In genomic region chr13:92365904-92366303, GRCh38 we compare ENCODE assay signal across 34 cellular contexts.
"Had no signal": no experiment of that assay in that cellular context is flagged by ENCODE, and none has a peak within 500 bp of the region (broad histone marks: within the 10 kb centered on the region; RNA-seq: fewer than 3 reads in every experiment).

No MANE protein-coding gene starts in this region.

- H3K27me3 ChIP-seq: MG63 had no signal

- H3K4me2 ChIP-seq: KMS-11 had no signal

- DNase-seq: Karpas-422, Kasumi-1, MG63, MM.1S, MV-4-11, NCI-H1048, NCI-H1092 treated with DMSO at 0.1 percent for 48 hours, NCI-H1105, NCI-H1105 treated with DMSO at 0.1 percent for 48 hours, NCI-H1417, NCI-H1417 treated with DMSO at 0.1 percent for 48 hours, NCI-H1436, NCI-H1436 treated with DMSO at 0.1 percent for 48 hours, NCI-H146, NCI-H1694, NCI-H1694 treated with DMSO at 0.1 percent for 48 hours, NCI-H187, NCI-H187 treated with DMSO at 0.1 percent for 48 hours, NCI-H1930, NCI-H2029, NCI-H2029 treated with DMSO at 0.1 percent for 48 hours, NCI-H2081, NCI-H2081 treated with DMSO at 0.1 percent for 48 hours, NCI-H2107, NCI-H2171, NCI-H2171 treated with DMSO at 0.1 percent for 48 hours, NCI-H2227 treated with DMSO at 0.1 percent for 48 hours, NCI-H226, NCI-H345, NCI-H446, NCI-H446 treated with DMSO at 0.1 percent for 48 hours, NCI-H510A, NCI-H510A treated with DMSO at 0.1 percent for 48 hours had no signal

- H3K4me3 ChIP-seq: MG63 had no signal

- H3K9ac ChIP-seq: KMS-11 had no signal

- H3K36me3 ChIP-seq: MG63 had no signal

- H3K27ac ChIP-seq: KMS-11 had no signal
